In genomic region chr18:62434798-62435197, GRCh38 we compare ENCODE assay signal across 24 cellular contexts.
A peak's percentile ranks its signal among the peaks of the same experiment; 100 is the strongest.
DNase-seq lines count a peak whose midpoint lies in the region; ATAC-seq and TF ChIP-seq lines count a peak whose summit lies in the region.
"Had no signal": no experiment of that assay in that cellular context is flagged by ENCODE, and none has a peak within 500 bp of the region (broad histone marks: within the 10 kb centered on the region; RNA-seq: fewer than 3 reads in every experiment).

No MANE protein-coding gene starts in this region.

- no peak overlapping the region for H3K4me2 ChIP-seq in IMR-90 (ENCODE audit: low read depth, low read length)
- H3K4me2 ChIP-seq: BLaER1 had no signal

- no peak for TF ChIP-seq RAD21 in IMR-90 (IDR thresholded peaks at IDR 0.05; ENCODE audit: low read length)

- no peak overlapping the region for H4K91ac ChIP-seq in IMR-90 (ENCODE audit: insufficient read depth, low read depth, low read length)

- no peaks in the 10 kb centered on the region for H3K27me3 ChIP-seq in A673 (replicated peaks; ENCODE audit: insufficient read depth, low read depth, low read length, poor library complexity)
- H3K27me3 ChIP-seq in IMR-90 (ENCODE audit: control insufficient read depth, insufficient read depth, low read length): peaks cover 28% of the 10 kb centered on the region
- no peaks in the 10 kb centered on the region for H3K27me3 ChIP-seq in psoas muscle (ENCODE audit: insufficient read depth in 3 of 3, low read length in 2 of 3)
- H3K27me3 ChIP-seq: BLaER1 had no signal

- in situ Hi-C loops in IMR-90 (cut with MboI; ENCODE audit: low sequenced_read_pairs): no loop called here

- BruUV-seq in A673 (replicated peaks; lab: Mats Ljungman, UMichigan) (no TSS peak), IMR-90 (replicated peaks; lab: Mats Ljungman, UMichigan) (no TSS peak)

- dilution Hi-C loops in IMR-90 (cut with HindIII; ENCODE audit: low sequenced_read_pairs, unreplicated experiment): no loop called here

- no peak overlapping the region for H2AFZ ChIP-seq in IMR-90 (replicated peaks; ENCODE audit: low read length, poor library complexity)

- H3K9me3 ChIP-seq in A673 (ENCODE audit: low read depth, low read length, poor library complexity, severe bottlenecking): peaks cover under 1% of the 10 kb centered on the region
- no peaks in the 10 kb centered on the region for H3K9me3 ChIP-seq in IMR-90 (ENCODE audit: control insufficient read depth, insufficient read depth, low read length)
- no peaks in the 10 kb centered on the region for H3K9me3 ChIP-seq in psoas muscle
- H3K9me3 ChIP-seq: HAP-1 had no signal

- H4K20me1 ChIP-seq in IMR-90 (ENCODE audit: insufficient read depth, low read length): no peaks in the 10 kb centered on the region
- H4K20me1 ChIP-seq: BLaER1 had no signal

- no peak overlapping the region for H2AK5ac ChIP-seq in IMR-90 (ENCODE audit: low read depth, low read length)

- no peak overlapping the region for H2AK9ac ChIP-seq in IMR-90 (replicated peaks; ENCODE audit: low read depth, low read length, poor library complexity)

- H3K56ac ChIP-seq in IMR-90 (ENCODE audit: extremely low read depth, insufficient read depth, low read length): no peak overlapping the region

- no peak overlapping the region for H2BK15ac ChIP-seq in IMR-90 (ENCODE audit: low read depth, low read length)

- POLR2A ChIA-PET in A673 (lab: Charles Lee; ENCODE audit: low non-redundant PET): no interaction called here
- POLR2A ChIA-PET in IMR-90 (lab: Charles Lee; ENCODE audit: unreplicated experiment): no interaction called here

- intact Hi-C loops in A673 (cut with micrococcal nuclease; ENCODE audit: unreplicated experiment) (loop anchor here (10.0 kb wide), 1 partner anchor 550 kb away; no protein-coding TSS in a partner anchor), IMR-90 (cut with micrococcal nuclease) (no loop called here), psoas muscle (cut with DNase I) (no loop called here), posterior vena cava (cut with DNase I) (loop anchor here (5.0 kb wide), 3 partner anchors 143 to 553 kb away; no protein-coding TSS in a partner anchor)

- no peak for TF ChIP-seq POLR2A in IMR-90 (IDR thresholded peaks at IDR 0.05; ENCODE audit: low read depth, low read length)

- H3K27ac ChIP-seq in A673 (ENCODE audit: low read depth, low read length, poor library complexity, severe bottlenecking) (no peak overlapping the region), IMR-90 (ENCODE audit: insufficient read depth, low read length) (no peak overlapping the region), psoas muscle (peak overlapping the region; percentile 95)
- H3K27ac ChIP-seq: BLaER1 had no signal

- no peaks in the 10 kb centered on the region for H3K79me1 ChIP-seq in IMR-90 (ENCODE audit: low read depth in 1 of 2, low read length in 2 of 2)

- H4K5ac ChIP-seq in IMR-90 (ENCODE audit: low read depth, low read length): no peak overlapping the region

- H3K18ac ChIP-seq in IMR-90 (ENCODE audit: low read depth, low read length): no peak overlapping the region

- H3K9me1 ChIP-seq in IMR-90 (ENCODE audit: insufficient read depth, low read length): no peaks in the 10 kb centered on the region

- H3K4me3 ChIP-seq in A673 (ENCODE audit: low read depth, low read length, poor library complexity, severe bottlenecking) (no peak overlapping the region), IMR-90 (ENCODE audit: insufficient read depth, low read depth, low read length) (no peak overlapping the region), fibroblast of mammary gland (ENCODE audit: control insufficient read depth, low read depth, low read length) (no peak overlapping the region), psoas muscle (no peak overlapping the region)
- H3K4me3 ChIP-seq: BLaER1, GM12878, HAP-1 had no signal

- no peak overlapping the region for H3K14ac ChIP-seq in IMR-90 (replicated peaks; ENCODE audit: low read depth, low read length)

- H2BK5ac ChIP-seq in IMR-90 (ENCODE audit: low read depth, low read length, poor library complexity, severe bottlenecking): no peak overlapping the region

- no CpG with 5 or more reads among the region's 4 CpGs for WGBS in IMR-90 (ENCODE audit: extremely low coverage in 2 of 2, insufficient read length in 1 of 2), 2 experiments
- 65 to 75% (median 71%) methylated on average over 4 of the region's 4 CpGs for WGBS in psoas muscle, 3 donors

- H3K36me3 ChIP-seq in A673 (ENCODE audit: insufficient read depth, low read length, poor library complexity, severe bottlenecking) (no peaks in the 10 kb centered on the region), IMR-90 (ENCODE audit: control insufficient read depth, insufficient read depth, low read length) (no peaks in the 10 kb centered on the region), psoas muscle (ENCODE audit: insufficient read depth in 1 of 2, low read depth in 1 of 2) (no peaks in the 10 kb centered on the region)
- H3K36me3 ChIP-seq: BLaER1, HAP-1 had no signal

- H3K4ac ChIP-seq in IMR-90 (ENCODE audit: low read depth, low read length): no peak overlapping the region

- DNase-seq in A673 (ENCODE audit: low spot score) (peak; percentile 68), IMR-90 (no peak), fibroblast of mammary gland (ENCODE audit: low read depth) (peak; percentile 22), psoas muscle (no peak), posterior vena cava (ENCODE audit: low spot score) (no peak), hippocampal formation (lab: John Stamatoyannopoulos, UW) (no peak), GM20000 (ENCODE audit: low spot score) (no peak)
- DNase-seq: Calu3; CD4-positive, alpha-beta memory T cell; DMS53; EL; Karpas-422; MM.1S; NCI-H1105; NCI-H1694 treated with DMSO at 0.1 percent for 48 hours; NCI-H510A; NCI-H774; PC-3; RPMI8226; SIG-M5 had no signal

- no peak overlapping the region for H3K9ac ChIP-seq in IMR-90 (ENCODE audit: low read depth, low read length)
- H3K9ac ChIP-seq: BLaER1 had no signal

- no peak overlapping the region for H3K23ac ChIP-seq in IMR-90 (ENCODE audit: low read depth, low read length)

- H4K8ac ChIP-seq in IMR-90 (ENCODE audit: low read depth in 2 of 2, low read length in 2 of 2): no peak overlapping the region

- peaks cover 34% of the 10 kb centered on the region for H3K4me1 ChIP-seq in A673 (ENCODE audit: insufficient read depth, low read length, poor library complexity, severe bottlenecking)
- peaks cover 4% of the 10 kb centered on the region for H3K4me1 ChIP-seq in IMR-90 (ENCODE audit: control insufficient read depth, insufficient read depth, low read length)
- H3K4me1 ChIP-seq in psoas muscle: peaks cover 18% of the 10 kb centered on the region
- H3K4me1 ChIP-seq: HAP-1 had no signal

- ATAC-seq in IMR-90 (ENCODE audit: low read depth): no peak
- no peak for ATAC-seq in psoas muscle
- ATAC-seq: GM12878, SK-N-SH treated with all-trans-retinoic acid at 6 μM for 48 hours had no signal

- no peak overlapping the region for H2BK120ac ChIP-seq in IMR-90 (ENCODE audit: low read depth, low read length)

- CTCF ChIA-PET in A673 (lab: Charles Lee) (interaction anchor here (1.5 kb wide), 1 partner anchor 9 kb away, joined by 6 read pairs; no protein-coding TSS in a partner anchor), IMR-90 (lab: Yijun Ruan, JAX) (interaction anchor here (1.1 kb wide), 1 partner anchor 9 kb away, joined by 3 read pairs; no protein-coding TSS in a partner anchor)

- TF ChIP-seq CTCF in A673 (conservative IDR thresholded peaks at IDR 0.05; ENCODE audit: low read depth, low read length): no peak
- TF ChIP-seq CTCF in IMR-90 (conservative IDR thresholded peaks at IDR 0.05; ENCODE audit: low read depth, low read length): no peak
- no peak for TF ChIP-seq CTCF in fibroblast of mammary gland (conservative IDR thresholded peaks at IDR 0.05; ENCODE audit: control insufficient read depth, insufficient read depth, low read depth, low read length)
- TF ChIP-seq CTCF in psoas muscle (IDR thresholded peaks at IDR 0.05): no peak
- TF ChIP-seq CTCF in GM20000 (IDR thresholded peaks at IDR 0.05; ENCODE audit: extremely low read depth, missing control alignments): no peak

- H2BK20ac ChIP-seq in IMR-90 (ENCODE audit: low read depth, low read length): no peak overlapping the region

TF ChIP-seq in IMR-90, 13 proteins besides CTCF, POLR2A, EP300 and RAD21:
- TF ChIP-seq RCOR1 (IDR thresholded peaks at IDR 0.05; ENCODE audit: insufficient replicate concordance, low read length): no peak
- 0 out of 2 replicates have a peak, but pooled peaks have one; percentile 13 for TF ChIP-seq CEBPB (IDR thresholded peaks at IDR 0.05; ENCODE audit: low read depth, low read length)
TF ChIP-seq in IMR-90: peak in this region for 1.

Comparison
In these comparisons a context has a peak if more than half of its experiments do, and no peak if none do; other contexts are left out.
1. DNase-seq: peak in A673 (single experiment) and fibroblast of mammary gland (single experiment); none in IMR-90 (single experiment), psoas muscle (0 of 2), posterior vena cava (single experiment), hippocampal formation (0 of 2) and GM20000 (single experiment).
2. intact Hi-C loops: an anchor here in A673 (10.0 kb wide) and posterior vena cava (5.0 kb wide); none called in IMR-90 and psoas muscle.